ENCODE assay signal across 25 cellular contexts in genomic region chr17:9229826-9230201, GRCh38.
"Had no signal": no experiment of that assay in that cellular context is flagged by ENCODE, and none has a peak within 500 bp of the region (broad histone marks: within the 10 kb centered on the region; RNA-seq: fewer than 3 reads in every experiment).

No MANE protein-coding gene starts in this region.

- H3K9me3 ChIP-seq: colonic mucosa, gastrocnemius medialis, heart left ventricle, left ventricle myocardium inferior, lower lobe of right lung, ovary, psoas muscle, spleen, testis, tibial artery had no signal

- DNase-seq: colonic mucosa; effector CD8-positive, alpha-beta T cell; endodermal cell; gastrocnemius medialis; hippocampal formation; kidney glomerular epithelial cell; left colon; left ventricle myocardium inferior; lower lobe of right lung; occipital lobe; ovary; stimulated activated CD4-positive, alpha-beta T cell treated with anti-CD3 and anti-CD28 coated beads, Interleukin-4, amount 100 ng/mL, for 4 hours; stimulated activated naive CD8-positive, alpha-beta T cell treated with anti-CD3 and anti-CD28 coated beads, Interleukin-15, Interleukin-2, amounts not matched to agents 100 U/mL and 50 U/mL, for 24 hours; substantia nigra; testis; tibial artery had no signal

- H3K36me3 ChIP-seq: colonic mucosa, gastrocnemius medialis, heart left ventricle, left ventricle myocardium inferior, lower lobe of right lung, ovary, spleen, tibial artery had no signal

- ATAC-seq: gastrocnemius medialis; heart left ventricle; left colon; lower lobe of right lung; naive thymus-derived CD8-positive, alpha-beta T cell; psoas muscle; right cardiac atrium; stimulated activated memory B cell treated with anti-CD40 and anti-IgM and Interleukin-4, amounts not matched to agents 10 μg/mL and 1 μg/mL and 100 μg/mL, for 72 hours; stimulated activated naive CD8-positive, alpha-beta T cell treated with anti-CD3 and anti-CD28 coated beads, Interleukin-15, Interleukin-2, amounts not matched to agents 100 U/mL and 50 U/mL, for 24 hours had no signal

- H3K4me1 ChIP-seq: colonic mucosa, gastrocnemius medialis, lower lobe of right lung, psoas muscle, testis had no signal

- H3K4me3 ChIP-seq: colonic mucosa, gastrocnemius medialis, heart left ventricle, left ventricle myocardium inferior, lower lobe of right lung, ovary, psoas muscle, skin epidermis, spleen, testis, tibial artery had no signal

- H3K27ac ChIP-seq: colonic mucosa, gastrocnemius medialis, heart left ventricle, left ventricle myocardium inferior, lower lobe of right lung, ovary, psoas muscle, spleen, testis had no signal

- H3K27me3 ChIP-seq: colonic mucosa, gastrocnemius medialis, heart left ventricle, ovary, testis, tibial artery had no signal

- FAIRE-seq: endothelial cell of umbilical vein, islet of Langerhans had no signal
